Comparison of ENCODE assay signal across 23 cellular contexts in the genomic region with DNA sequence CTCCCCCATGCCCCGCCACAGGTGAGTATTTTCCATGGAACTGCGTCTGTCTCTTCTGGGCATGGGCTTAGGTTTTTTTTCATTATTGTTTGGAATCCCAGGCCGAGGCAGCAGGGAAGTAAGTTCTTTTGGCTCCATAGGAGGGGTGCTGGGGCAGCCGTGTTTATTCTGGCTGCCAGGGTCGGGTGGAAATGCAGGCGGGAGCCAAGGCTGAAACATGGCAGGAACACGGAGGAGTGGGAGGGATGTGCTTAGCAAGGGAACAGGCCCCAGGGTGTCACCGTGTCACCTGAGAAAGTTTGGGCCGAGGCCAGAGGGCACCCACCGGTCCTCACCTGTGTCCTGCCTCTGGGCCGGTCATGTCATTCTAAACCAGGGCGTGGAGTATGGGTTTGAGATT. TPM values are rescaled to one million over a fixed set of nuclear protein-coding genes. Genes with fewer than 3 reads are reported as not detected.
A peak's percentile ranks its signal among the peaks of the same experiment; 100 is the strongest.
DNase-seq lines count a peak whose midpoint lies in the region; ATAC-seq and TF ChIP-seq lines count a peak whose summit lies in the region.
"Had no signal": no experiment of that assay in that cellular context is flagged by ENCODE, and none has a peak within 500 bp of the region (broad histone marks: within the 10 kb centered on the region; RNA-seq: fewer than 3 reads in every experiment).

No MANE protein-coding gene starts in this region.

- no peaks in the 10 kb centered on the region for H3K27me3 Mint-ChIP-seq in osteocyte (ENCODE audit: unreplicated experiment)
- H3K27me3 Mint-ChIP-seq in activated CD4-positive, alpha-beta memory T cell treated with anti-CD3 and anti-CD28 coated beads, Interleukin-2, amount 10 ng/mL, durations not matched to agents 7 days and 5 days: peaks cover 2% of the 10 kb centered on the region
- H3K27me3 Mint-ChIP-seq: activated naive CD4-positive, alpha-beta T cell treated with anti-CD3 and anti-CD28 coated beads, Interleukin-2, amount 50 U/mL, for 24 hours had no signal

- no peak for TF ChIP-seq POLR2A in esophagus muscularis mucosa (IDR thresholded peaks at IDR 0.05; ENCODE audit: low read depth)

- H3K36me3 Mint-ChIP-seq in osteocyte (ENCODE audit: unreplicated experiment): peaks cover 2% of the 10 kb centered on the region
- no peaks in the 10 kb centered on the region for H3K36me3 Mint-ChIP-seq in activated CD4-positive, alpha-beta memory T cell treated with anti-CD3 and anti-CD28 coated beads, Interleukin-2, amount 10 ng/mL, durations not matched to agents 7 days and 5 days (ENCODE audit: low read depth)
- H3K36me3 Mint-ChIP-seq: activated naive CD4-positive, alpha-beta T cell treated with anti-CD3 and anti-CD28 coated beads, Interleukin-2, amount 50 U/mL, for 24 hours; naive thymus-derived CD4-positive, alpha-beta T cell had no signal

- H3K4me1 ChIP-seq in esophagus muscularis mucosa: peaks cover 37 to 54% (median 53%) of the 10 kb centered on the region in 4 donors
- peaks cover 10 to 51% (median 39%) of the 10 kb centered on the region in 4 donors for H3K4me1 ChIP-seq in tibial artery

- 33% methylated on average over 5 of the region's 12 CpGs for WGBS in esophagus muscularis mucosa

- intact Hi-C loops in esophagus muscularis mucosa (cut with DNase I): no loop called here
- intact Hi-C loops in tibial artery (cut with DNase I; ENCODE audit: low total_unique reads): no loop called here

- CTCF ChIA-PET in activated CD4-positive, alpha-beta memory T cell treated with anti-CD3 and anti-CD28 coated beads, Interleukin-2, amount 10 ng/mL, durations not matched to agents 7 days and 5 days (lab: Charles Lee): interaction anchor here (1.3 to 5.8 kb wide), 3 partner anchors 36 to 344 kb away, joined by 3 to 77 read pairs (median 21); no protein-coding TSS in a partner anchor

- H3K27me3 ChIP-seq in esophagus muscularis mucosa (no peaks in the 10 kb centered on the region), tibial artery (no peaks in the 10 kb centered on the region), H7 (ENCODE audit: control insufficient read depth, insufficient read depth, low read length) (peaks cover 3% of the 10 kb centered on the region; the same call in 1 of the 2 replicates)
- H3K27me3 ChIP-seq: dorsolateral prefrontal cortex had no signal

- H3K9me3 ChIP-seq in esophagus muscularis mucosa (no peaks in the 10 kb centered on the region), tibial artery (no peaks in the 10 kb centered on the region)

- ATAC-seq in GM18498 (IDR thresholded peaks at IDR 0.05; ENCODE audit: unreplicated experiment): no peak
- ATAC-seq: esophagus mucosa; HCT116; naive thymus-derived CD4-positive, alpha-beta T cell had no signal

- no peaks in the 10 kb centered on the region for H3K9me3 Mint-ChIP-seq in osteocyte (ENCODE audit: unreplicated experiment)
- H3K9me3 Mint-ChIP-seq in activated CD4-positive, alpha-beta memory T cell treated with anti-CD3 and anti-CD28 coated beads, Interleukin-2, amount 10 ng/mL, durations not matched to agents 7 days and 5 days: no peaks in the 10 kb centered on the region
- H3K9me3 Mint-ChIP-seq: activated naive CD4-positive, alpha-beta T cell treated with anti-CD3 and anti-CD28 coated beads, Interleukin-2, amount 50 U/mL, for 24 hours had no signal

- TF ChIP-seq EP300 in esophagus muscularis mucosa (IDR thresholded peaks at IDR 0.05): no peak

- no peak overlapping the region for H3K4me3 Mint-ChIP-seq in osteocyte (ENCODE audit: unreplicated experiment)
- H3K4me3 Mint-ChIP-seq in activated CD4-positive, alpha-beta memory T cell treated with anti-CD3 and anti-CD28 coated beads, Interleukin-2, amount 10 ng/mL, durations not matched to agents 7 days and 5 days: no peak overlapping the region
- H3K4me3 Mint-ChIP-seq: activated naive CD4-positive, alpha-beta T cell treated with anti-CD3 and anti-CD28 coated beads, Interleukin-2, amount 50 U/mL, for 24 hours; naive thymus-derived CD4-positive, alpha-beta T cell had no signal

- peaks cover 50% of the 10 kb centered on the region for H3K4me1 Mint-ChIP-seq in osteocyte (ENCODE audit: unreplicated experiment)
- H3K4me1 Mint-ChIP-seq in activated CD4-positive, alpha-beta memory T cell treated with anti-CD3 and anti-CD28 coated beads, Interleukin-2, amount 10 ng/mL, durations not matched to agents 7 days and 5 days: peaks cover 40% of the 10 kb centered on the region

- H3K27ac ChIP-seq in esophagus muscularis mucosa (replicated peaks in 1 of 4) (peak overlapping the region; percentile 91 to 98 (median 95)), tibial artery (peak overlapping the region; percentile 99)

- TF ChIP-seq CTCF in esophagus muscularis mucosa (IDR thresholded peaks at IDR 0.05) (no peak), osteocyte (IDR thresholded peaks at IDR 0.05) (no peak), tibial artery (IDR thresholded peaks at IDR 0.05) (no peak)

- DNase-seq in astrocyte of the hippocampus (ENCODE audit: low read depth, low spot score) (peak; percentile 39), esophagus muscularis mucosa (ENCODE audit: extremely low spot score) (no peak), osteocyte (ENCODE audit: extremely low spot score, unreplicated experiment) (no peak), tibial artery (peak in 1 of 2 donors; percentile 88), H7 (no peak)
- DNase-seq in activated CD4-positive, alpha-beta memory T cell treated with anti-CD3 and anti-CD28 coated beads, Interleukin-2, amount 10 ng/mL, durations not matched to agents 7 days and 5 days: no peak
- DNase-seq: activated CD4-positive, alpha-beta T cell treated with anti-CD3 and anti-CD28 coated beads, Interleukin-2, amount 50 U/mL, for 48 hours; activated T-cell treated with anti-CD3 and anti-CD28 coated beads, Interleukin-2, amount 50 U/mL, for 1 hour; COR-L47; dorsolateral prefrontal cortex; KBM-7; naive thymus-derived CD4-positive, alpha-beta T cell; NCI-H1105; NCI-H2107; NCI-H526; retina; SHP77 treated with DMSO at 0.1 percent for 48 hours; stimulated activated naive CD4-positive, alpha-beta T cell had no signal

- peak overlapping the region; percentile 77 for H3K27ac Mint-ChIP-seq in osteocyte (ENCODE audit: unreplicated experiment)
- no peak overlapping the region for H3K27ac Mint-ChIP-seq in activated CD4-positive, alpha-beta memory T cell treated with anti-CD3 and anti-CD28 coated beads, Interleukin-2, amount 10 ng/mL, durations not matched to agents 7 days and 5 days
- H3K27ac Mint-ChIP-seq: activated naive CD4-positive, alpha-beta T cell treated with anti-CD3 and anti-CD28 coated beads, Interleukin-2, amount 50 U/mL, for 24 hours had no signal

- peak overlapping the region in 1 of 4 donors; percentile 3 for H3K4me3 ChIP-seq in esophagus muscularis mucosa
- H3K4me3 ChIP-seq in tibial artery: peak overlapping the region in 1 of 2 donors; percentile 11
- no peak overlapping the region for H3K4me3 ChIP-seq in H7 (ENCODE audit: insufficient read depth, low read depth, low read length)
- H3K4me3 ChIP-seq: dorsolateral prefrontal cortex had no signal

- POLR2A ChIA-PET in activated CD4-positive, alpha-beta memory T cell treated with anti-CD3 and anti-CD28 coated beads, Interleukin-2, amount 10 ng/mL, durations not matched to agents 7 days and 5 days (lab: Charles Lee): interaction anchor here (1.4 kb wide), 1 partner anchor 412 kb away, joined by 3 read pairs; no protein-coding TSS in a partner anchor

- no peaks in the 10 kb centered on the region for H3K36me3 ChIP-seq in esophagus muscularis mucosa
- H3K36me3 ChIP-seq in tibial artery: no peaks in the 10 kb centered on the region
- no peaks in the 10 kb centered on the region for H3K36me3 ChIP-seq in H7 (replicated peaks; ENCODE audit: control insufficient read depth, insufficient read depth, low read length)

RNA-seq across cellular contexts. Expression of gene DHRS3, which starts 4.5 kb away (rescaled TPM):
- total RNA-seq in esophagus muscularis mucosa: 100 to 1,000 TPM; 130 to 237 (median 200) TPM
- 52.5 and 55.3 TPM in 2 replicates for total RNA-seq in osteocyte
- 10 to 100 TPM; 30.1 to 32.5 TPM for total RNA-seq in activated CD4-positive, alpha-beta memory T cell treated with anti-CD3 and anti-CD28 coated beads, Interleukin-2, amount 10 ng/mL, durations not matched to agents 7 days and 5 days
- total RNA-seq in H7 (2014; rRNA removed; shearing (Covaris generic)): 17.7 and 26.2 TPM in 2 replicates

RNA-seq across cellular contexts. Expression of gene AADACL4, which starts 21.4 kb away (rescaled TPM):
- total RNA-seq in esophagus muscularis mucosa: not detected
- not detected in 2 replicates for total RNA-seq in osteocyte
- total RNA-seq in activated CD4-positive, alpha-beta memory T cell treated with anti-CD3 and anti-CD28 coated beads, Interleukin-2, amount 10 ng/mL, durations not matched to agents 7 days and 5 days: not detected
- total RNA-seq in H7 (2014; rRNA removed; shearing (Covaris generic)): not detected in 2 replicates
- total RNA-seq: dorsolateral prefrontal cortex; esophagus mucosa; naive thymus-derived CD4-positive, alpha-beta T cell; T-helper 1 cell treated with Interleukin-12 subunit alpha and Interleukin-12 subunit beta and Interleukin-4 antibody, amounts not matched to agents 30 ng/mL and 1 ng/mL, for 36 hours had no signal
